9 cellular contexts compared by ENCODE assay signal in genomic region chr4:141654098-141654497, GRCh38. TPM values are rescaled to one million over a fixed set of nuclear protein-coding genes. Genes with fewer than 3 reads are reported as not detected.
A peak's percentile ranks its signal among the peaks of the same experiment; 100 is the strongest.
DNase-seq lines count a peak whose midpoint lies in the region; ATAC-seq, FAIRE-seq and TF ChIP-seq lines count a peak whose summit lies in the region.
"Had no signal": no experiment of that assay in that cellular context is flagged by ENCODE, and none has a peak within 500 bp of the region (broad histone marks: within the 10 kb centered on the region; RNA-seq: fewer than 3 reads in every experiment).

No MANE protein-coding gene starts in this region.

- no peak overlapping the region for H2AFZ ChIP-seq in GM23248

- FAIRE-seq in small intestine (lab: Jason Lieb, UNC) = no peak

- no peaks in the 10 kb centered on the region for H3K9me3 Mint-ChIP-seq in stimulated activated naive CD8-positive, alpha-beta T cell treated with anti-CD3 and anti-CD28 coated beads, Interleukin-15, amount 100 ng/mL, for 72 hours
- H3K9me3 Mint-ChIP-seq: T-helper 1 cell treated with Interleukin-12 subunit alpha and Interleukin-12 subunit beta and Interleukin-4 antibody, amounts not matched to agents 30 μg/mL and 1 μg/mL, for 36 hours had no signal

- intact Hi-C loops in heart left ventricle (cut with DNase I) = no loop called here

- no peak for TF ChIP-seq POLR2A in heart left ventricle (IDR thresholded peaks at IDR 0.05)

- H3K27me3 ChIP-seq in GM23248 (replicated peaks; ENCODE audit: insufficient read depth) (no peaks in the 10 kb centered on the region), heart left ventricle (no peaks in the 10 kb centered on the region), small intestine (ENCODE audit: control insufficient read depth in 2 of 2, insufficient read depth in 2 of 2, low read length in 2 of 2) (no peaks in the 10 kb centered on the region)

- H3K27ac ChIP-seq in GM23248 = no peak overlapping the region
- peak overlapping the region in 2 of 12 donors; percentile 58 to 63 for H3K27ac ChIP-seq in heart left ventricle
- peak overlapping the region in 1 of 2 donors; percentile 44 for H3K27ac ChIP-seq in small intestine (ENCODE audit: low read depth in 1 of 2, low read length in 1 of 2)

- H3K4me3 Mint-ChIP-seq in stimulated activated naive CD8-positive, alpha-beta T cell treated with anti-CD3 and anti-CD28 coated beads, Interleukin-15, amount 100 ng/mL, for 72 hours = no peak overlapping the region
- H3K4me3 Mint-ChIP-seq: T-helper 1 cell treated with Interleukin-12 subunit alpha and Interleukin-12 subunit beta and Interleukin-4 antibody, amounts not matched to agents 30 μg/mL and 1 μg/mL, for 36 hours had no signal

- no peak overlapping the region for H3K9ac ChIP-seq in GM23248

- H3K9me3 ChIP-seq in GM23248 (ENCODE audit: low read depth) = no peaks in the 10 kb centered on the region
- H3K9me3 ChIP-seq in heart left ventricle = no peaks in the 10 kb centered on the region
- no peaks in the 10 kb centered on the region for H3K9me3 ChIP-seq in small intestine (ENCODE audit: control insufficient read depth, low read depth)

- no peaks in the 10 kb centered on the region for H3K9me2 ChIP-seq in GM23248 (ENCODE audit: insufficient read depth)

- no peaks in the 10 kb centered on the region for H3K27me3 Mint-ChIP-seq in stimulated activated naive CD8-positive, alpha-beta T cell treated with anti-CD3 and anti-CD28 coated beads, Interleukin-15, amount 100 ng/mL, for 72 hours

- H3K4me3 ChIP-seq in GM23248 (no peak overlapping the region), heart left ventricle (no peak overlapping the region), small intestine (ENCODE audit: low read depth in 1 of 2, low read length in 2 of 2) (no peak overlapping the region)

- in situ Hi-C loops in GM23248 (cut with MboI) = no loop called here

- no peaks in the 10 kb centered on the region for H3K4me1 Mint-ChIP-seq in stimulated activated naive CD8-positive, alpha-beta T cell treated with anti-CD3 and anti-CD28 coated beads, Interleukin-15, amount 100 ng/mL, for 72 hours

- H3K4me1 ChIP-seq in GM23248 (ENCODE audit: insufficient read depth) (peaks cover 22% of the 10 kb centered on the region), heart left ventricle (peaks cover 0 to 33% (median 18%) of the 10 kb centered on the region in 12 donors), small intestine (ENCODE audit: control insufficient read depth in 2 of 2, insufficient read depth in 1 of 2, low read depth in 1 of 2, low read length in 1 of 2) (peaks cover 0 to 5% of the 10 kb centered on the region in 2 donors)

- peaks cover 17% of the 10 kb centered on the region; the same call in 1 of the 2 replicates for H3K79me2 ChIP-seq in GM23248 (ENCODE audit: insufficient read depth)

- H3K4me2 ChIP-seq in GM23248 (ENCODE audit: unreplicated experiment) = no peak overlapping the region

- H3K27ac Mint-ChIP-seq in stimulated activated naive CD8-positive, alpha-beta T cell treated with anti-CD3 and anti-CD28 coated beads, Interleukin-15, amount 100 ng/mL, for 72 hours = no peak overlapping the region
- H3K27ac Mint-ChIP-seq: T-helper 1 cell treated with Interleukin-12 subunit alpha and Interleukin-12 subunit beta and Interleukin-4 antibody, amounts not matched to agents 30 μg/mL and 1 μg/mL, for 36 hours had no signal

- DNase-seq in GM23248 = peak; percentile 34
- DNase-seq in heart left ventricle = peak in 4 of 5 donors; percentile 35 to 59 (median 51)
- peak; percentile 36 for DNase-seq in small intestine
- no peak for DNase-seq in activated naive CD4-positive, alpha-beta T cell treated with anti-CD3 and anti-CD28 coated beads, Interleukin-2, amount 50 U/mL, for 16 hours
- DNase-seq in cortex of kidney (lab: John Stamatoyannopoulos, UW) = no peak
- DNase-seq in NK-92 (lab: John Stamatoyannopoulos, UW; ENCODE audit: unreplicated experiment) = no peak
- no peak for DNase-seq in stimulated activated naive CD8-positive, alpha-beta T cell treated with anti-CD3 and anti-CD28 coated beads, Interleukin-15, amount 100 ng/mL, for 72 hours

- peak in 11 of 12 donors; percentile 31 to 66 (median 45) for TF ChIP-seq CTCF in heart left ventricle (IDR thresholded peaks at IDR 0.05)

- ATAC-seq in SK-N-SH treated with all-trans-retinoic acid at 6 μM for 48 hours (peak; percentile 82), heart left ventricle (peak in 3 of 4 donors; percentile 80 to 93 (median 86))
- ATAC-seq in stimulated activated naive CD8-positive, alpha-beta T cell treated with anti-CD3 and anti-CD28 coated beads, Interleukin-15, amount 100 ng/mL, for 72 hours = no peak

- no peaks in the 10 kb centered on the region for H4K20me1 ChIP-seq in GM23248 (ENCODE audit: insufficient read depth)

- no peaks in the 10 kb centered on the region for H3K36me3 ChIP-seq in GM23248 (ENCODE audit: low read depth)
- H3K36me3 ChIP-seq in heart left ventricle = no peaks in the 10 kb centered on the region
- no peaks in the 10 kb centered on the region for H3K36me3 ChIP-seq in small intestine (ENCODE audit: control insufficient read depth in 2 of 2, insufficient read depth in 2 of 2, low read length in 2 of 2)

- H3F3A ChIP-seq in GM23248 (ENCODE audit: insufficient read depth) = peaks cover 17% of the 10 kb centered on the region

TF ChIP-seq in SK-N-SH treated with all-trans-retinoic acid at 6 μM for 48 hours, 23 proteins besides CTCF, POLR2A, EP300 and RAD21:
- TF ChIP-seq ISL1 (CRISPR knock-in tag; IDR thresholded peaks at IDR 0.05) = peak; percentile 78
- no peak for TF ChIP-seq ZNF8 (CRISPR knock-in tag; IDR thresholded peaks at IDR 0.05)

RNA-seq across cellular contexts. Expression of gene IL15, which starts 17.7 kb away (rescaled TPM):
- 5.8 and 7.1 TPM in 2 replicates for total RNA-seq in GM23248 (2014; rRNA removed; shearing (Covaris generic))
- polyA plus RNA-seq in GM23248 (2016; fragmentation: Nextera tagmentation; extraction: Ambion mirVana) = 7.6 and 8.5 TPM in 2 replicates
- 10 to 100 TPM in 1 of 9 donors, 1 to 10 TPM in 8; 1.1 to 15.1 (median 2.5) TPM for total RNA-seq in heart left ventricle
- 1 to 10 TPM; 1.5 to 4.1 TPM for polyA plus RNA-seq in heart left ventricle
- 10 to 100 TPM in 2 of 3 donors, 1 to 10 TPM in 1; 4.1 to 16.3 (median 13.2) TPM for polyA plus RNA-seq in small intestine

Comparison
In these comparisons a context has a peak if more than half of its experiments do, and no peak if none do; other contexts are left out.
1. DNase-seq: peak in GM23248 (single experiment), heart left ventricle (4 of 5) and small intestine (single experiment); none in activated naive CD4-positive, alpha-beta T cell treated with anti-CD3 and anti-CD28 coated beads, Interleukin-2, amount 50 U/mL, for 16 hours (single experiment), cortex of kidney (single experiment), NK-92 (single experiment) and stimulated activated naive CD8-positive, alpha-beta T cell treated with anti-CD3 and anti-CD28 coated beads, Interleukin-15, amount 100 ng/mL, for 72 hours (0 of 2).